In the genomic region with DNA sequence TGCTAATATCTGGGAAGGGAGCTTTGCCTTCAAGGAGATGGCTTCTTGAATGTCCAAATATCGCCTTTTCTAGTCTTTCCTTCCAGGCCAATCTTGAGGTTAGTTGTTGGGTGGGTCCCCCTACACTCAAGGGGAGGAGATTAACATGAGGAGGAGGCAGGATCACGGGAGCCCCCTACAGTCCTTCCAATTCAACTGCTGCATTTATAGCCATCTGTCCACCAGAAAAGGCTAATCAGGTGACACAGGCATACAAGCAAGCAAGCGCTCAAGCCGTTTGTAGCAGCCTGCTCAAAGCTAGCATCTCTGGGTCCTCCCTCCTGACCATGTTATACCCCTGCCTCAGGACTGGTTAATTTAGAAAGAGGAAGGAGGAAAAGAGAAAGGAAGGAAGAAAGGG, we compare ENCODE assay signal across 18 cellular contexts.
DNase-seq lines count a peak whose midpoint lies in the region; ATAC-seq, FAIRE-seq and TF ChIP-seq lines count a peak whose summit lies in the region.
"Had no signal": no experiment of that assay in that cellular context is flagged by ENCODE, and none has a peak within 500 bp of the region (broad histone marks: within the 10 kb centered on the region; RNA-seq: fewer than 3 reads in every experiment).

No MANE protein-coding gene starts in this region.

- no peak overlapping the region for H2AFZ ChIP-seq in Loucy (ENCODE audit: low read length)

- H3K4me2 ChIP-seq in Loucy (ENCODE audit: low read depth, low read length, poor library complexity, severe bottlenecking): no peak overlapping the region
- H3K4me2 ChIP-seq: KMS-11 had no signal

- DNase-seq in EL (peak; percentile 14), astrocyte of the cerebellum (ENCODE audit: low read depth) (no peak), nephron progenitor cell (no peak), CD14-positive monocyte (ENCODE audit: low spot score) (no peak), frontal cortex (ENCODE audit: low spot score in 2 of 2) (no peak)
- DNase-seq in activated CD4-positive, alpha-beta T cell treated with anti-CD3 and anti-CD28 coated beads, Interleukin-2, amount 50 U/mL, for 1 hour: no peak
- DNase-seq: activated CD4-positive, alpha-beta T cell treated with anti-CD3 and anti-CD28 coated beads for 4 hours; activated gamma-delta T cell treated with Interleukin-2 at 50 U/mL for 16 hours; cortex of kidney; foreskin fibroblast; left colon; NCI-H345; nucleus accumbens had no signal

- peaks cover 7% of the 10 kb centered on the region for H3K4me1 ChIP-seq in Loucy (ENCODE audit: insufficient read depth, low read length, poor library complexity, severe bottlenecking)
- H3K4me1 ChIP-seq: SJSA1 had no signal

- intact Hi-C loops in CD14-positive monocyte (cut with micrococcal nuclease): no loop called here

- H3K4me3 ChIP-seq in Loucy (ENCODE audit: low read length, poor library complexity, severe bottlenecking) (no peak overlapping the region), astrocyte of the cerebellum (ENCODE audit: low read depth, low read length) (no peak overlapping the region)
- H3K4me3 ChIP-seq: SJSA1 had no signal

- ATAC-seq in HG02885 (IDR thresholded peaks at IDR 0.05; ENCODE audit: poor library complexity, unreplicated experiment): no peak
- ATAC-seq: left colon; stimulated activated effector memory CD8-positive, alpha-beta T cell treated with anti-CD3 and anti-CD28 coated beads, Interleukin-12 subunit alpha, Interleukin-12 subunit beta, amount 100 ng/mL, for 72 hours had no signal

- no peaks in the 10 kb centered on the region for H3K27me3 Mint-ChIP-seq in nephron progenitor cell (ENCODE audit: low read depth, poor library complexity)
- H3K27me3 Mint-ChIP-seq in CD14-positive monocyte (ENCODE audit: low read depth in 3 of 3): peaks cover 0 to 3% (median 2%) of the 10 kb centered on the region in 3 donors

- TF ChIP-seq CTCF in Loucy (conservative IDR thresholded peaks at IDR 0.05; ENCODE audit: low read length): peak; percentile 40; the same call in 1 of the 2 replicates
- peak; percentile 3 for TF ChIP-seq CTCF in astrocyte of the cerebellum (IDR thresholded peaks at IDR 0.05; ENCODE audit: low read depth, low read length, missing control alignments)
- peak; percentile 17 for TF ChIP-seq CTCF in nephron progenitor cell (IDR thresholded peaks at IDR 0.05)
- TF ChIP-seq CTCF in CD14-positive monocyte (IDR thresholded peaks at IDR 0.05): no peak

- H3K9ac ChIP-seq in Loucy (ENCODE audit: low read depth, low read length, poor library complexity, severe bottlenecking): no peak overlapping the region
- H3K9ac ChIP-seq: KMS-11 had no signal

- H3K9me2 ChIP-seq in Loucy (replicated peaks; ENCODE audit: low read depth, low read length): no peaks in the 10 kb centered on the region

- H3K36me3 Mint-ChIP-seq in nephron progenitor cell (ENCODE audit: low read depth) (no peaks in the 10 kb centered on the region), CD14-positive monocyte (no peaks in the 10 kb centered on the region)
- H3K36me3 Mint-ChIP-seq: stimulated activated effector memory CD8-positive, alpha-beta T cell treated with anti-CD3 and anti-CD28 coated beads, Interleukin-12 subunit alpha, Interleukin-12 subunit beta, amount 100 ng/mL, for 72 hours had no signal

- H3K9me3 ChIP-seq in Loucy (ENCODE audit: insufficient read depth, low read depth, low read length): no peaks in the 10 kb centered on the region
- H3K9me3 ChIP-seq: SJSA1 had no signal

- H3K4me3 Mint-ChIP-seq in nephron progenitor cell: no peak overlapping the region
- H3K4me3 Mint-ChIP-seq in CD14-positive monocyte: no peak overlapping the region
- H3K4me3 Mint-ChIP-seq: stimulated activated effector memory CD8-positive, alpha-beta T cell treated with anti-CD3 and anti-CD28 coated beads, Interleukin-12 subunit alpha, Interleukin-12 subunit beta, amount 100 ng/mL, for 72 hours had no signal

- H3K4me1 Mint-ChIP-seq in nephron progenitor cell (no peaks in the 10 kb centered on the region), CD14-positive monocyte (peaks cover 5% of the 10 kb centered on the region)

- peaks cover 7% of the 10 kb centered on the region for H3K9me3 Mint-ChIP-seq in nephron progenitor cell
- H3K9me3 Mint-ChIP-seq in CD14-positive monocyte: peaks cover 0 to 3% (median 0%) of the 10 kb centered on the region in 7 donors
- H3K9me3 Mint-ChIP-seq: stimulated activated effector memory CD8-positive, alpha-beta T cell treated with anti-CD3 and anti-CD28 coated beads, Interleukin-12 subunit alpha, Interleukin-12 subunit beta, amount 100 ng/mL, for 72 hours had no signal

- H4K20me1 ChIP-seq in Loucy (ENCODE audit: insufficient read depth, low read length, poor library complexity, severe bottlenecking): no peaks in the 10 kb centered on the region

- H3K79me2 ChIP-seq in Loucy (ENCODE audit: insufficient read depth, low read length): no peaks in the 10 kb centered on the region

- H3K36me3 ChIP-seq in Loucy (ENCODE audit: insufficient read depth, low read length): no peaks in the 10 kb centered on the region
- H3K36me3 ChIP-seq: SJSA1 had no signal

- H3K27ac Mint-ChIP-seq in nephron progenitor cell: no peak overlapping the region
- no peak overlapping the region for H3K27ac Mint-ChIP-seq in CD14-positive monocyte
- H3K27ac Mint-ChIP-seq: stimulated activated effector memory CD8-positive, alpha-beta T cell treated with anti-CD3 and anti-CD28 coated beads, Interleukin-12 subunit alpha, Interleukin-12 subunit beta, amount 100 ng/mL, for 72 hours had no signal

- no peaks in the 10 kb centered on the region for H3F3A ChIP-seq in Loucy (ENCODE audit: low read depth)

- FAIRE-seq in frontal cortex (lab: Jason Lieb, UNC): no peak

- no peaks in the 10 kb centered on the region for H3K27me3 ChIP-seq in Loucy (ENCODE audit: insufficient read depth, low read length, poor library complexity, severe bottlenecking)

- in situ Hi-C loops in astrocyte of the cerebellum (cut with HindIII; ENCODE audit: low sequenced_read_pairs): no loop called here
